In genomic region chr1:203656796-203657620, GRCh38 we compare ENCODE assay signal across 15 cellular contexts. TPM values are rescaled to one million over a fixed set of nuclear protein-coding genes. Genes with fewer than 3 reads are reported as not detected.
DNase-seq lines count a peak whose midpoint lies in the region; TF ChIP-seq lines count a peak whose summit lies in the region.
"Had no signal": no experiment of that assay in that cellular context is flagged by ENCODE, and none has a peak within 500 bp of the region (broad histone marks: within the 10 kb centered on the region; RNA-seq: fewer than 3 reads in every experiment).

No MANE protein-coding gene starts in this region.

- H3K9ac ChIP-seq in iPS-20b (ENCODE audit: low read depth, low read length), result 0 out of 2 replicates have a peak overlapping the region, but pooled peaks have one; percentile 25

- H3K27me3 Mint-ChIP-seq in activated naive CD4-positive, alpha-beta T cell treated with anti-CD3 and anti-CD28 coated beads, Interleukin-2, amount 50 U/mL, for 24 hours, result no peaks in the 10 kb centered on the region
- H3K27me3 Mint-ChIP-seq: activated naive CD4-positive, alpha-beta T cell treated with anti-CD3 and anti-CD28 coated beads, Interleukin-2, amount 10 ng/mL, durations not matched to agents 7 days and 5 days had no signal

- no peaks in the 10 kb centered on the region for H3K27me3 ChIP-seq in iPS-20b (ENCODE audit: insufficient read depth, low read length)
- H3K27me3 ChIP-seq in uterus, result no peaks in the 10 kb centered on the region

- DNase-seq in activated naive CD4-positive, alpha-beta T cell (lab: John Stamatoyannopoulos, UW), result no peak
- DNase-seq in OCI-M1 (lab: John Stamatoyannopoulos, UW), result peak; percentile 33
- no peak for DNase-seq in uterus
- DNase-seq in NCI-H446 (lab: John Stamatoyannopoulos, UW), result no peak
- DNase-seq in T-helper 9 cell, result no peak
- DNase-seq in glomerular visceral epithelial cell (ENCODE audit: extremely low spot score), result no peak
- DNase-seq: activated CD4-positive, alpha-beta T cell treated with anti-CD3 and anti-CD28 coated beads for 4 hours; activated naive CD4-positive, alpha-beta T cell treated with anti-CD3 and anti-CD28 coated beads, Interleukin-2, amount 10 ng/mL, durations not matched to agents 7 days and 5 days; AML-193; caudate nucleus; NCI-H1694 treated with DMSO at 0.1 percent for 48 hours; nucleus accumbens had no signal

- H3K36me3 ChIP-seq in iPS-20b (ENCODE audit: insufficient read depth, low read depth, low read length) (no peaks in the 10 kb centered on the region), uterus (no peaks in the 10 kb centered on the region)

- H3K9me3 ChIP-seq in iPS-20b (ENCODE audit: insufficient read depth, low read depth, low read length) (no peaks in the 10 kb centered on the region), uterus (no peaks in the 10 kb centered on the region)

- no peaks in the 10 kb centered on the region for H3K9me3 Mint-ChIP-seq in activated naive CD4-positive, alpha-beta T cell treated with anti-CD3 and anti-CD28 coated beads, Interleukin-2, amount 50 U/mL, for 24 hours
- H3K9me3 Mint-ChIP-seq: activated naive CD4-positive, alpha-beta T cell treated with anti-CD3 and anti-CD28 coated beads, Interleukin-2, amount 10 ng/mL, durations not matched to agents 7 days and 5 days had no signal

- intact Hi-C loops in uterus (cut with DNase I; ENCODE audit: low total_unique reads), result no loop called here

- no peaks in the 10 kb centered on the region for H3K36me3 Mint-ChIP-seq in activated naive CD4-positive, alpha-beta T cell treated with anti-CD3 and anti-CD28 coated beads, Interleukin-2, amount 50 U/mL, for 24 hours

- H3K4me3 ChIP-seq in iPS-20b (ENCODE audit: low read length) (0 out of 2 replicates have a peak overlapping the region, but pooled peaks have one; percentile 9), uterus (no peak overlapping the region)

- no peak overlapping the region for H3K27ac ChIP-seq in iPS-20b (ENCODE audit: low read length)
- H3K27ac ChIP-seq in uterus, result peak overlapping the region; percentile 41 to 94
- H3K27ac ChIP-seq: epithelial cell of prostate had no signal

- no peak overlapping the region for H3K4me3 Mint-ChIP-seq in activated naive CD4-positive, alpha-beta T cell treated with anti-CD3 and anti-CD28 coated beads, Interleukin-2, amount 50 U/mL, for 24 hours
- H3K4me3 Mint-ChIP-seq: activated naive CD4-positive, alpha-beta T cell treated with anti-CD3 and anti-CD28 coated beads, Interleukin-2, amount 10 ng/mL, durations not matched to agents 7 days and 5 days had no signal

- H3K27ac Mint-ChIP-seq in activated naive CD4-positive, alpha-beta T cell treated with anti-CD3 and anti-CD28 coated beads, Interleukin-2, amount 50 U/mL, for 24 hours, result peak overlapping the region; percentile 69
- H3K27ac Mint-ChIP-seq: activated naive CD4-positive, alpha-beta T cell treated with anti-CD3 and anti-CD28 coated beads, Interleukin-2, amount 10 ng/mL, durations not matched to agents 7 days and 5 days had no signal

- H3K4me1 ChIP-seq in iPS-20b (ENCODE audit: insufficient read depth, low read length) (peaks cover 7% of the 10 kb centered on the region), uterus (peaks cover 0 to 11% of the 10 kb centered on the region in 2 donors)

- H3K4me1 Mint-ChIP-seq in activated naive CD4-positive, alpha-beta T cell treated with anti-CD3 and anti-CD28 coated beads, Interleukin-2, amount 50 U/mL, for 24 hours, result peaks cover 56% of the 10 kb centered on the region

- no peak for TF ChIP-seq CTCF in uterus (IDR thresholded peaks at IDR 0.05)

- TF ChIP-seq POLR2A in uterus (IDR thresholded peaks at IDR 0.05), result no peak

RNA-seq across cellular contexts. Expression of gene ATP2B4, which starts 30.4 kb away (rescaled TPM):
- total RNA-seq in uterus, result 100 to 1,000 TPM in 3 of 4 donors, 10 to 100 TPM in 1; 82.6 to 464 (median 215) TPM
